8 cellular contexts compared by ENCODE assay signal in genomic region chr1:44776749-44777068, GRCh38. TPM values are rescaled to one million over a fixed set of nuclear protein-coding genes. Genes with fewer than 3 reads are reported as not detected.
A peak's percentile ranks its signal among the peaks of the same experiment; 100 is the strongest.
DNase-seq lines count a peak whose midpoint lies in the region; ATAC-seq and TF ChIP-seq lines count a peak whose summit lies in the region.

No MANE protein-coding gene starts in this region.

- H3K27me3 Mint-ChIP-seq in activated CD8-positive, alpha-beta memory T cell treated with anti-CD3 and anti-CD28 coated beads, Interleukin-2, amount 10 ng/mL, durations not matched to agents 7 days and 5 days = no peaks in the 10 kb centered on the region

- TF ChIP-seq POLR2A in adrenal gland (IDR thresholded peaks at IDR 0.05) (no peak), GM18505 (IDR thresholded peaks at IDR 0.05; ENCODE audit: borderline replicate concordance, extremely low read depth, insufficient read depth, insufficient read length) (no peak)

- no peak for ATAC-seq in activated CD8-positive, alpha-beta memory T cell treated with anti-CD3 and anti-CD28 coated beads, Interleukin-2, amount 10 ng/mL, durations not matched to agents 7 days and 5 days
- ATAC-seq in HG02973 (IDR thresholded peaks at IDR 0.05; ENCODE audit: unreplicated experiment) (no peak), GM18505 (IDR thresholded peaks at IDR 0.05; ENCODE audit: unreplicated experiment) (no peak)

- TF ChIP-seq RAD21 in liver (IDR thresholded peaks at IDR 0.05) = no peak

- TF ChIP-seq CTCF in adrenal gland (IDR thresholded peaks at IDR 0.05) (no peak), liver (IDR thresholded peaks at IDR 0.05; ENCODE audit: low read depth, low read length, missing input control) (no peak)

- CTCF ChIA-PET in activated CD8-positive, alpha-beta memory T cell treated with anti-CD3 and anti-CD28 coated beads, Interleukin-2, amount 10 ng/mL, durations not matched to agents 7 days and 5 days (lab: Charles Lee) = interaction anchor here (1.3 to 3.3 kb wide), 6 partner anchors 9 to 234 kb away, joined by 3 to 35 read pairs (median 6); partner anchors contain the start of genes BEST4, HECTD3, PLK3 and RNU5D-1

- H3K27me3 ChIP-seq in adrenal gland (no peaks in the 10 kb centered on the region), liver (ENCODE audit: control insufficient read depth in 4 of 4, insufficient read depth in 4 of 4, low read length in 3 of 4) (no peaks in the 10 kb centered on the region), thymus (ENCODE audit: control insufficient read depth, insufficient read depth) (no peaks in the 10 kb centered on the region)

- H3K36me3 Mint-ChIP-seq in activated CD8-positive, alpha-beta memory T cell treated with anti-CD3 and anti-CD28 coated beads, Interleukin-2, amount 10 ng/mL, durations not matched to agents 7 days and 5 days = peaks cover 60% of the 10 kb centered on the region

- peak overlapping the region; percentile 93 for H3K27ac Mint-ChIP-seq in activated CD8-positive, alpha-beta memory T cell treated with anti-CD3 and anti-CD28 coated beads, Interleukin-2, amount 10 ng/mL, durations not matched to agents 7 days and 5 days

- no peak for DNase-seq in activated CD8-positive, alpha-beta memory T cell treated with anti-CD3 and anti-CD28 coated beads, Interleukin-2, amount 10 ng/mL, durations not matched to agents 7 days and 5 days
- DNase-seq in activated CD8-positive, alpha-beta memory T cell treated with anti-CD3 and anti-CD28 coated beads for 24 hours = no peak
- DNase-seq in adrenal gland = no peak
- no peak for DNase-seq in AG20443 (ENCODE audit: low spot score)

- H3K9me3 ChIP-seq in adrenal gland (replicated peaks in 1 of 3) (no peaks in the 10 kb centered on the region), liver (ENCODE audit: control insufficient read depth in 4 of 4, low read length in 3 of 4) (no peaks in the 10 kb centered on the region), thymus (ENCODE audit: control insufficient read depth) (no peaks in the 10 kb centered on the region)

- H3K27ac ChIP-seq in adrenal gland (peak overlapping the region; percentile 60 to 98 (median 94)), liver (ENCODE audit: low read depth in 1 of 2, low read length in 2 of 2) (peak overlapping the region in 1 of 2 donors; percentile 99), thymus (ENCODE audit: low read depth) (peak overlapping the region; percentile 64)

- intact Hi-C loops in adrenal gland (cut with DNase I) = loop anchor here in 1 of 2 donors (5.0 kb wide), 1 partner anchor 34 kb away; no protein-coding TSS in a partner anchor

- H3K4me1 ChIP-seq in adrenal gland (replicated peaks in 1 of 2) (peaks cover 21 to 33% of the 10 kb centered on the region in 2 donors), liver (ENCODE audit: control insufficient read depth in 4 of 4, insufficient read depth in 4 of 4, low read length in 3 of 4) (peaks cover 0 to 17% (median 8%) of the 10 kb centered on the region in 4 donors), thymus (ENCODE audit: control insufficient read depth, insufficient read depth, low read length) (peaks cover 12% of the 10 kb centered on the region)

- H3K4me3 ChIP-seq in adrenal gland (peak overlapping the region in 3 of 4 donors; percentile 13 to 84 (median 77)), liver (ENCODE audit: low read depth in 1 of 3, low read length in 3 of 3) (peak overlapping the region; percentile 75 to 97 (median 96)), thymus (ENCODE audit: low read length) (peak overlapping the region; percentile 73)

- peaks cover 45% of the 10 kb centered on the region for H3K4me1 Mint-ChIP-seq in activated CD8-positive, alpha-beta memory T cell treated with anti-CD3 and anti-CD28 coated beads, Interleukin-2, amount 10 ng/mL, durations not matched to agents 7 days and 5 days

- H3K4me3 Mint-ChIP-seq in activated CD8-positive, alpha-beta memory T cell treated with anti-CD3 and anti-CD28 coated beads, Interleukin-2, amount 10 ng/mL, durations not matched to agents 7 days and 5 days = peak overlapping the region; percentile 93

- H3K36me3 ChIP-seq in adrenal gland (replicated peaks in 1 of 2) (peaks cover 0 to 48% of the 10 kb centered on the region in 2 donors), liver (ENCODE audit: control insufficient read depth in 4 of 4, insufficient read depth in 3 of 4, low read depth in 1 of 4, low read length in 3 of 4) (peaks cover 5 to 29% (median 18%) of the 10 kb centered on the region in 4 donors), thymus (ENCODE audit: control insufficient read depth, insufficient read depth) (peaks cover 37% of the 10 kb centered on the region)

- 26 to 38% (median 33%) methylated on average over 9 to 11 of the region's 11 CpGs for WGBS in adrenal gland, 4 donors
- WGBS in liver = 63% methylated on average over 11 of the region's 11 CpGs
- WGBS in thymus = 81% methylated on average over 11 of the region's 11 CpGs

- H3K9ac ChIP-seq in liver (ENCODE audit: low read depth in 1 of 2, low read length in 2 of 2) = peak overlapping the region in 1 of 2 donors; percentile 96

- no peaks in the 10 kb centered on the region for H3K9me3 Mint-ChIP-seq in activated CD8-positive, alpha-beta memory T cell treated with anti-CD3 and anti-CD28 coated beads, Interleukin-2, amount 10 ng/mL, durations not matched to agents 7 days and 5 days (ENCODE audit: low read depth)

TF ChIP-seq in liver, 16 proteins besides CTCF, POLR2A, EP300 and RAD21:
- TF ChIP-seq TAF1 (conservative IDR thresholded peaks at IDR 0.05) (no peak), FOXA1 (IDR thresholded peaks at IDR 0.05) (no peak), YY1 (IDR thresholded peaks at IDR 0.05) (no peak), HNF4A (conservative IDR thresholded peaks at IDR 0.05) (no peak), ATF3 (IDR thresholded peaks at IDR 0.05) (no peak), ZBTB33 (IDR thresholded peaks at IDR 0.05) (no peak), GABPA (IDR thresholded peaks at IDR 0.05 in 1 of 2, conservative IDR thresholded peaks at IDR 0.05 in 1 of 2) (no peak), RXRA (IDR thresholded peaks at IDR 0.05) (no peak), EGR1 (IDR thresholded peaks at IDR 0.05; ENCODE audit: low read depth in 2 of 2) (no peak), JUND (IDR thresholded peaks at IDR 0.05) (no peak), FOXA2 (IDR thresholded peaks at IDR 0.05) (no peak)
TF ChIP-seq in liver: peak in this region for 0.

RNA-seq across cellular contexts. Expression of gene RPS8, which starts 1.4 kb away (rescaled TPM):
- total RNA-seq in activated CD8-positive, alpha-beta memory T cell treated with anti-CD3 and anti-CD28 coated beads, Interleukin-2, amount 10 ng/mL, durations not matched to agents 7 days and 5 days = 1,000 to 10,000 TPM; 1,353 to 1,538 TPM
- total RNA-seq in adrenal gland (1,000 to 10,000 TPM; 1,508 to 2,877 (median 2,320) TPM), liver (100 to 1,000 TPM; 474 to 891 TPM)
- polyA plus RNA-seq in adrenal gland (1,000 to 10,000 TPM; 1,753 to 3,127 (median 2,737) TPM), liver (100 to 1,000 TPM; 258 to 676 TPM), thymus (3,732 TPM)

RNA-seq across cellular contexts. Expression of gene BEST4, which starts 11.3 kb away (rescaled TPM):
- total RNA-seq in activated CD8-positive, alpha-beta memory T cell treated with anti-CD3 and anti-CD28 coated beads, Interleukin-2, amount 10 ng/mL, durations not matched to agents 7 days and 5 days = under 1 TPM; 0.73 to 0.79 TPM
- total RNA-seq in adrenal gland (1 to 10 TPM in 2 of 8 donors, under 1 TPM in 5, not detected in 1; 0.12 to 3.1 (median 0.68) TPM), liver (under 1 TPM in 1 of 2 donors, not detected in 1; 0.05 TPM)
- polyA plus RNA-seq in adrenal gland (1 to 10 TPM in 2 of 3 donors, under 1 TPM in 1; 0.09 to 6.2 (median 5.3) TPM), liver (not detected), thymus (1.3 TPM)

RNA-seq across cellular contexts. Expression of gene PLK3, which starts 23.5 kb away (rescaled TPM):
- total RNA-seq in activated CD8-positive, alpha-beta memory T cell treated with anti-CD3 and anti-CD28 coated beads, Interleukin-2, amount 10 ng/mL, durations not matched to agents 7 days and 5 days = 10 to 100 TPM; 43.1 to 48.9 TPM
- 10 to 100 TPM; 11.2 to 37.5 (median 17.1) TPM for total RNA-seq in adrenal gland
- 10 to 100 TPM in 2 of 3 donors, 1 to 10 TPM in 1; 4.9 to 51.8 (median 49.4) TPM for polyA plus RNA-seq in adrenal gland
- 1 to 10 TPM; 2.3 to 5.7 TPM for total RNA-seq in liver
- polyA plus RNA-seq in liver = 1 to 10 TPM; 1.5 to 2.2 TPM
- 32.9 TPM for polyA plus RNA-seq in thymus

RNA-seq across cellular contexts. Expression of gene DYNLT4, which starts 30.4 kb away (rescaled TPM):
- total RNA-seq in activated CD8-positive, alpha-beta memory T cell treated with anti-CD3 and anti-CD28 coated beads, Interleukin-2, amount 10 ng/mL, durations not matched to agents 7 days and 5 days = 1 to 10 TPM in 1 of 2 experiments, under 1 TPM in 1; 0.40 to 1.3 TPM
- total RNA-seq in adrenal gland = 1 to 10 TPM in 7 of 8 donors, not detected in 1; 1.1 to 9.4 (median 2.6) TPM
- 10 to 100 TPM in 1 of 3 donors, 1 to 10 TPM in 1, not detected in 1; 3.0 to 10.3 TPM for polyA plus RNA-seq in adrenal gland
- total RNA-seq in liver = under 1 TPM in 1 of 2 donors, not detected in 1; 0.50 TPM
- polyA plus RNA-seq in liver = under 1 TPM in 1 of 2 donors, not detected in 1; 0.29 TPM
- polyA plus RNA-seq in thymus = 0.09 TPM

RNA-seq across cellular contexts. Expression of gene BTBD19, which starts 31.6 kb away (rescaled TPM):
- 1 to 10 TPM; 3.7 to 4.5 TPM for total RNA-seq in activated CD8-positive, alpha-beta memory T cell treated with anti-CD3 and anti-CD28 coated beads, Interleukin-2, amount 10 ng/mL, durations not matched to agents 7 days and 5 days
- total RNA-seq in adrenal gland = 10 to 100 TPM in 7 of 8 donors, 1 to 10 TPM in 1; 8.6 to 46.3 (median 21.3) TPM
- polyA plus RNA-seq in adrenal gland = 10 to 100 TPM in 2 of 3 donors, 1 to 10 TPM in 1; 4.8 to 67.2 (median 26.5) TPM
- total RNA-seq in liver = 1 to 10 TPM; 1.3 to 3.1 TPM
- 1 to 10 TPM; 2.5 to 2.7 TPM for polyA plus RNA-seq in liver
- 3.8 TPM for polyA plus RNA-seq in thymus
